In genomic region chr9:112232233-112232632, GRCh38 we compare ENCODE assay signal across 21 cellular contexts.
"Had no signal": no experiment of that assay in that cellular context is flagged by ENCODE, and none has a peak within 500 bp of the region (broad histone marks: within the 10 kb centered on the region; RNA-seq: fewer than 3 reads in every experiment).

No MANE protein-coding gene starts in this region.

- H3K27ac Mint-ChIP-seq: memory B cell; stimulated activated naive B cell treated with anti-CD40 and anti-IgM and Interleukin-4, amounts not matched to agents 10 μg/mL and 1 μg/mL and 100 μg/mL, for 72 hours; stimulated activated naive CD8-positive, alpha-beta T cell treated with anti-CD3 and anti-CD28 coated beads, Interleukin-15, Interleukin-2, amounts not matched to agents 100 ng/mL and 50 ng/mL, for 24 hours had no signal

- H3K4me1 Mint-ChIP-seq: memory B cell, neural crest cell had no signal

- H3K27me3 Mint-ChIP-seq: memory B cell; stimulated activated naive B cell treated with anti-CD40 and anti-IgM and Interleukin-4, amounts not matched to agents 10 μg/mL and 1 μg/mL and 100 μg/mL, for 72 hours; stimulated activated naive CD8-positive, alpha-beta T cell treated with anti-CD3 and anti-CD28 coated beads, Interleukin-15, Interleukin-2, amounts not matched to agents 100 ng/mL and 50 ng/mL, for 24 hours had no signal

- H3K4me3 Mint-ChIP-seq: immature natural killer cell; memory B cell; natural killer cell; neural crest cell; stimulated activated naive B cell treated with anti-CD40 and anti-IgM and Interleukin-4, amounts not matched to agents 10 μg/mL and 1 μg/mL and 100 μg/mL, for 72 hours; stimulated activated naive CD8-positive, alpha-beta T cell treated with anti-CD3 and anti-CD28 coated beads, Interleukin-15, Interleukin-2, amounts not matched to agents 100 ng/mL and 50 ng/mL, for 24 hours had no signal

- ATAC-seq: gastrocnemius medialis; heart right ventricle; left colon; natural killer cell; psoas muscle; right cardiac atrium; stimulated activated naive B cell treated with anti-CD40 and anti-IgM and Interleukin-4, amounts not matched to agents 10 μg/mL and 1 μg/mL and 100 μg/mL, for 72 hours had no signal

- DNase-seq: cerebellar nuclear complex; cortex of kidney; foreskin fibroblast; gastrocnemius medialis; heart right ventricle; hippocampal formation; immature natural killer cell; islet precursor cell; kidney glomerular epithelial cell; left colon; natural killer cell; posterior cingulate gyrus; psoas muscle; right cardiac atrium; sigmoid colon; spleen; stimulated activated naive B cell treated with anti-CD40 and anti-IgM and Interleukin-4, amounts not matched to agents 10 μg/mL and 1 μg/mL and 100 μg/mL, for 72 hours; upper lobe of left lung had no signal

- H3K9me3 Mint-ChIP-seq: immature natural killer cell; memory B cell; natural killer cell; neural crest cell; stimulated activated naive B cell treated with anti-CD40 and anti-IgM and Interleukin-4, amounts not matched to agents 10 μg/mL and 1 μg/mL and 100 μg/mL, for 72 hours; stimulated activated naive CD8-positive, alpha-beta T cell treated with anti-CD3 and anti-CD28 coated beads, Interleukin-15, Interleukin-2, amounts not matched to agents 100 ng/mL and 50 ng/mL, for 24 hours had no signal
